ENCODE assay signal across 1 cellular context in the genomic region with DNA sequence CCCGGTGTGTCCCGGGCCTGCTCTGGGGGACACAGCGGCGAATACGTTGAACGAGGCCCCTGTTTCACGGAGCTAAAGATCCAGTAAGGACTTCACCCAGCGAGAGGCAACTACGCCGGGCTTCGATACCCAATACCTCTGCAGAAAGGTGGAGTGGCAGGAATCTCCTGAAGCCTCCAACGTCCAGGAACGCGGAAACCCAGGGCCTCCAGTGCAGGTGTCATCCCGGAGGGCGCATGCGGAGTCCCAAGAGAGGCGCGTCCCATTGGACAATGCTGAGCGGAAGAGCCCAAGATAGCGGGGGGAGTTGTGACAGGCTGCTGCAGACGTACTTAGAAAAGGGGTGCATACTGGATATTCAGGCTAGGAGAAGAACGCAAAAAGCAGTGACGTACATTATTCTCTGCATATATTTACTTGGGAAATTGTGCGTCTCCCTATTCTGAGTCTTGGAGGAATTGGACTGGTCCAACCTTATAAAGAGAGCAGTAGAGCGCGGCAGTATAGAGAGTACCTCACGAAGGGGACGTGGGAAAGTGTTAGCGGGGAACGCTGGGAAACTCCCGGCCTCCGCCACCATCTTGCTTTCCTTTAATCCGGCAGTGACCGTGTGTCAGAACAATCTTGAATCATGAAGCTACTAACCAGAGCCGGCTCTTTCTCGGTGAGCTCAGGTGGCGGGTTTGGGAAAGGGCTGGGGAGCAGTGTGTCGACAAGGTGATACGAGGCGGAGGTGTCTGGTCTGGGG.
A peak's percentile ranks its signal among the peaks of the same experiment; 100 is the strongest.
TF ChIP-seq lines count a peak whose summit lies in the region.

Gene UQCRC2, plus strand, starts transcription at position 569 of the 748 bp plus-strand sequence. Its CDS starts 63 bp downstream, at position 632.

TF ChIP-seq in HepG2, 621 proteins besides CTCF, POLR2A, EP300 and RAD21 (continued from another document and continues in another):
- TF ChIP-seq THAP9 (CRISPR knock-in tag; IDR thresholded peaks at IDR 0.05; ENCODE audit: borderline replicate concordance) (peak; percentile 100), ZNF251 (CRISPR knock-in tag; IDR thresholded peaks at IDR 0.05) (no peak; the same call in 1 of the 2 replicates), SP140L (CRISPR knock-in tag; IDR thresholded peaks at IDR 0.05; ENCODE audit: borderline replicate concordance) (no peak; the same call in 1 of the 2 replicates), SMAD9 (CRISPR knock-in tag; IDR thresholded peaks at IDR 0.05) (peak; percentile 73; the same call in 1 of the 2 replicates), PAX8 (CRISPR knock-in tag; IDR thresholded peaks at IDR 0.05; ENCODE audit: borderline replicate concordance) (peak; percentile 66), ZNF101 (CRISPR knock-in tag; IDR thresholded peaks at IDR 0.05; ENCODE audit: borderline replicate concordance, low read depth) (peak; percentile 70; the same call in 1 of the 2 replicates), TBL1XR1 (IDR thresholded peaks at IDR 0.05; ENCODE audit: borderline replicate concordance, low read length, partially characterized antibody) (no peak), FOXK2 (IDR thresholded peaks at IDR 0.05) (peak; percentile 100), DPF2 (CRISPR knock-in tag; IDR thresholded peaks at IDR 0.05; ENCODE audit: borderline replicate concordance, low read depth) (no peak; the same call in 1 of the 2 replicates), SOX6 (IDR thresholded peaks at IDR 0.05) (no peak), SOX6 (CRISPR knock-in tag; IDR thresholded peaks at IDR 0.05) (peak; percentile 71), NFKB2 (CRISPR knock-in tag; IDR thresholded peaks at IDR 0.05; ENCODE audit: borderline replicate concordance) (peak; percentile 29; the same call in 1 of the 2 replicates), SAFB2 (CRISPR knock-in tag; IDR thresholded peaks at IDR 0.05; ENCODE audit: borderline replicate concordance, low read depth) (peak; percentile 25; the same call in 1 of the 2 replicates), RARG (CRISPR knock-in tag; IDR thresholded peaks at IDR 0.05; ENCODE audit: low read depth) (peak; percentile 81; the same call in 1 of the 2 replicates), CEBPG (CRISPR knock-in tag; IDR thresholded peaks at IDR 0.05) (no peak), SATB2 (CRISPR knock-in tag; IDR thresholded peaks at IDR 0.05) (peak; percentile 60), ZBTB42 (CRISPR knock-in tag; IDR thresholded peaks at IDR 0.05) (no peak), FLYWCH1 (CRISPR knock-in tag; IDR thresholded peaks at IDR 0.05) (0 out of 2 replicates have a peak, but pooled peaks have one; percentile 7), MYNN (CRISPR knock-in tag; IDR thresholded peaks at IDR 0.05; ENCODE audit: low read depth) (peak; percentile 70), SNAPC2 (CRISPR knock-in tag; IDR thresholded peaks at IDR 0.05) (peak; percentile 90), GPN1 (CRISPR knock-in tag; IDR thresholded peaks at IDR 0.05; ENCODE audit: borderline replicate concordance) (peak; percentile 67; the same call in 1 of the 2 replicates), ZNF234 (CRISPR knock-in tag; conservative IDR thresholded peaks at IDR 0.05) (peak; percentile 52; the same call in 1 of the 2 replicates), PRDM10 (CRISPR knock-in tag; IDR thresholded peaks at IDR 0.05; ENCODE audit: low read depth) (peak; percentile 100), RCOR2 (CRISPR knock-in tag; IDR thresholded peaks at IDR 0.05) (no peak; the same call in 1 of the 2 replicates), ZBTB26 (CRISPR knock-in tag; IDR thresholded peaks at IDR 0.05; ENCODE audit: borderline replicate concordance) (peak; percentile 86; the same call in 1 of the 2 replicates), ZNF451 (CRISPR knock-in tag; IDR thresholded peaks at IDR 0.05) (peak; percentile 11), KDM2A (CRISPR knock-in tag; IDR thresholded peaks at IDR 0.05; ENCODE audit: borderline replicate concordance, low read depth) (peak; percentile 94), CHCHD3 (CRISPR knock-in tag; IDR thresholded peaks at IDR 0.05) (no peak; the same call in 1 of the 2 replicates), JUN (CRISPR knock-in tag; IDR thresholded peaks at IDR 0.05) (peak; percentile 76; the same call in 1 of the 2 replicates), ZNF547 (CRISPR knock-in tag; IDR thresholded peaks at IDR 0.05) (peak; percentile 89; the same call in 1 of the 2 replicates), ZNF704 (CRISPR knock-in tag; IDR thresholded peaks at IDR 0.05; ENCODE audit: borderline replicate concordance) (peak; percentile 74)
- TF ChIP-seq, protein P1, sequence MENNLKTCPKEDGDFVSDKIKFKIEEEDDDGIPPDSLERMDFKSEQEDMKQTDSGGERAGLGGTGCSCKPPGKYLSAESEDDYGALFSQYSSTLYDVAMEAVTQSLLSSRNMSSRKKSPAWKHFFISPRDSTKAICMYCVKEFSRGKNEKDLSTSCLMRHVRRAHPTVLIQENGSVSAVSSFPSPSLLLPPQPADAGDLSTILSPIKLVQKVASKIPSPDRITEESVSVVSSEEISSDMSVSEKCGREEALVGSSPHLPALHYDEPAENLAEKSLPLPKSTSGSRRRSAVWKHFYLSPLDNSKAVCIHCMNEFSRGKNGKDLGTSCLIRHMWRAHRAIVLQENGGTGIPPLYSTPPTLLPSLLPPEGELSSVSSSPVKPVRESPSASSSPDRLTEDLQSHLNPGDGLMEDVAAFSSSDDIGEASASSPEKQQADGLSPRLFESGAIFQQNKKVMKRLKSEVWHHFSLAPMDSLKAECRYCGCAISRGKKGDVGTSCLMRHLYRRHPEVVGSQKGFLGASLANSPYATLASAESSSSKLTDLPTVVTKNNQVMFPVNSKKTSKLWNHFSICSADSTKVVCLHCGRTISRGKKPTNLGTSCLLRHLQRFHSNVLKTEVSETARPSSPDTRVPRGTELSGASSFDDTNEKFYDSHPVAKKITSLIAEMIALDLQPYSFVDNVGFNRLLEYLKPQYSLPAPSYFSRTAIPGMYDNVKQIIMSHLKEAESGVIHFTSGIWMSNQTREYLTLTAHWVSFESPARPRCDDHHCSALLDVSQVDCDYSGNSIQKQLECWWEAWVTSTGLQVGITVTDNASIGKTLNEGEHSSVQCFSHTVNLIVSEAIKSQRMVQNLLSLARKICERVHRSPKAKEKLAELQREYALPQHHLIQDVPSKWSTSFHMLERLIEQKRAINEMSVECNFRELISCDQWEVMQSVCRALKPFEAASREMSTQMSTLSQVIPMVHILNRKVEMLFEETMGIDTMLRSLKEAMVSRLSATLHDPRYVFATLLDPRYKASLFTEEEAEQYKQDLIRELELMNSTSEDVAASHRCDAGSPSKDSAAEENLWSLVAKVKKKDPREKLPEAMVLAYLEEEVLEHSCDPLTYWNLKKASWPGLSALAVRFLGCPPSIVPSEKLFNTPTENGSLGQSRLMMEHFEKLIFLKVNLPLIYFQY (CRISPR knock-in tag; IDR thresholded peaks at IDR 0.05; ENCODE audit: borderline replicate concordance): peak; percentile 94
- TF ChIP-seq, protein P2, sequence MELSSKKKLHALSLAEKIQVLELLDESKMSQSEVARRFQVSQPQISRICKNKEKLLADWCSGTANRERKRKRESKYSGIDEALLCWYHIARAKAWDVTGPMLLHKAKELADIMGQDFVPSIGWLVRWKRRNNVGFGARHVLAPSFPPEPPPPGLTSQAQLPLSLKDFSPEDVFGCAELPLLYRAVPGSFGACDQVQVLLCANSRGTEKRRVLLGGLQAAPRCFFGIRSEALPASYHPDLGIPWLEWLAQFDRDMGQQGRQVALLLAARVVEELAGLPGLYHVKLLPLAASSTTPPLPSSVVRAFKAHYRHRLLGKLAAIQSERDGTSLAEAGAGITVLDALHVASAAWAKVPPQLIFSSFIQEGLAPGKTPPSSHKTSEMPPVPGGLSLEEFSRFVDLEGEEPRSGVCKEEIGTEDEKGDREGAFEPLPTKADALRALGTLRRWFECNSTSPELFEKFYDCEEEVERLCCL (CRISPR knock-in tag; IDR thresholded peaks at IDR 0.05; ENCODE audit: borderline replicate concordance): peak; percentile 96; the same call in 1 of the 2 replicates
- TF ChIP-seq, protein P3, sequence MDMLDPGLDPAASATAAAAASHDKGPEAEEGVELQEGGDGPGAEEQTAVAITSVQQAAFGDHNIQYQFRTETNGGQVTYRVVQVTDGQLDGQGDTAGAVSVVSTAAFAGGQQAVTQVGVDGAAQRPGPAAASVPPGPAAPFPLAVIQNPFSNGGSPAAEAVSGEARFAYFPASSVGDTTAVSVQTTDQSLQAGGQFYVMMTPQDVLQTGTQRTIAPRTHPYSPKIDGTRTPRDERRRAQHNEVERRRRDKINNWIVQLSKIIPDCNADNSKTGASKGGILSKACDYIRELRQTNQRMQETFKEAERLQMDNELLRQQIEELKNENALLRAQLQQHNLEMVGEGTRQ (IDR thresholded peaks at IDR 0.05; ENCODE audit: low read depth, low read length): 0 out of 2 replicates have a peak, but pooled peaks have one; percentile 4
- TF ChIP-seq, protein P3 (CRISPR knock-in tag; IDR thresholded peaks at IDR 0.05; ENCODE audit: borderline replicate concordance): peak; percentile 95
- TF ChIP-seq, protein P4, sequence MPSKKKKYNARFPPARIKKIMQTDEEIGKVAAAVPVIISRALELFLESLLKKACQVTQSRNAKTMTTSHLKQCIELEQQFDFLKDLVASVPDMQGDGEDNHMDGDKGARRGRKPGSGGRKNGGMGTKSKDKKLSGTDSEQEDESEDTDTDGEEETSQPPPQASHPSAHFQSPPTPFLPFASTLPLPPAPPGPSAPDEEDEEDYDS (CRISPR knock-in tag; IDR thresholded peaks at IDR 0.05): peak; percentile 97
- TF ChIP-seq, protein P5, sequence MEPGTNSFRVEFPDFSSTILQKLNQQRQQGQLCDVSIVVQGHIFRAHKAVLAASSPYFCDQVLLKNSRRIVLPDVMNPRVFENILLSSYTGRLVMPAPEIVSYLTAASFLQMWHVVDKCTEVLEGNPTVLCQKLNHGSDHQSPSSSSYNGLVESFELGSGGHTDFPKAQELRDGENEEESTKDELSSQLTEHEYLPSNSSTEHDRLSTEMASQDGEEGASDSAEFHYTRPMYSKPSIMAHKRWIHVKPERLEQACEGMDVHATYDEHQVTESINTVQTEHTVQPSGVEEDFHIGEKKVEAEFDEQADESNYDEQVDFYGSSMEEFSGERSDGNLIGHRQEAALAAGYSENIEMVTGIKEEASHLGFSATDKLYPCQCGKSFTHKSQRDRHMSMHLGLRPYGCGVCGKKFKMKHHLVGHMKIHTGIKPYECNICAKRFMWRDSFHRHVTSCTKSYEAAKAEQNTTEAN (CRISPR knock-in tag; conservative IDR thresholded peaks at IDR 0.05): peak; percentile 65; the same call in 1 of the 2 replicates
